Comparison of ENCODE assay signal across 17 cellular contexts in the genomic region with DNA sequence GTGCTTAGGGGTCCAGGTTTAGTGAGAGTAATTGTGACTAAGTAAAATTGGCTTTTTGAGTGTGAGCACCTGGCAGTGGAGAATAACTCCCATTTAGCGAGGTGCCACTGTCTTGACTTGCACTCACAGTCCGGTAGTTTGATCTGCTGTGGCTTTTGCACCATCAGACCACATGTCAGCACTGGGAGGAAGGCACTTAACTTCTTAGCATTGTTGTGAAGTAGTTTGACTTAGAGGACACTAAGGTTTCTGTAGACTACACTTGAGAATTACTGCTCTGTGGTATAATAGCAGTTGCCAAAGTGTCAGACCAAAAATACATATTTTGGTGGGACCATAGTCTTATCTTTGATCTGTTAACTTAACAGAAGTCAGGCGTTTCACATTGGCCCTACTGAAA.
"Had no signal": no experiment of that assay in that cellular context is flagged by ENCODE, and none has a peak within 500 bp of the region (broad histone marks: within the 10 kb centered on the region; RNA-seq: fewer than 3 reads in every experiment).

No MANE protein-coding gene starts in this region.

- ATAC-seq: foreskin keratinocyte, left cardiac atrium, lower lobe of right lung, right cardiac atrium had no signal

- H3K4me1 Mint-ChIP-seq: mesothelial cell of epicardium had no signal

- H3K27ac Mint-ChIP-seq: endodermal cell, memory B cell, mesothelial cell of epicardium, type B pancreatic cell had no signal

- H3K9me3 ChIP-seq: left ventricle myocardium inferior, lower lobe of right lung, neutrophil had no signal

- H3K4me1 ChIP-seq: foreskin keratinocyte, lower lobe of right lung had no signal

- H3K4me3 Mint-ChIP-seq: endodermal cell, memory B cell, mesothelial cell of epicardium, nephron progenitor cell, type B pancreatic cell had no signal

- H3K27ac ChIP-seq: foreskin keratinocyte, left ventricle myocardium inferior, lower lobe of right lung, neutrophil had no signal

- H3K9me3 Mint-ChIP-seq: endodermal cell, memory B cell, mesothelial cell of epicardium, nephron progenitor cell, type B pancreatic cell had no signal

- H3K27me3 Mint-ChIP-seq: memory B cell, type B pancreatic cell had no signal

- H3K4me3 ChIP-seq: left ventricle myocardium inferior, lower lobe of right lung had no signal

- H3K27me3 ChIP-seq: foreskin keratinocyte, neutrophil had no signal

- DNase-seq: dermis blood vessel endothelial cell; endodermal cell; erythroblast; foreskin keratinocyte; kidney; left cardiac atrium; left ventricle myocardium inferior; lower lobe of right lung; nephron progenitor cell; right cardiac atrium; small intestine; stimulated activated CD4-positive, alpha-beta T cell treated with anti-CD3 and anti-CD28 coated beads, Interleukin-12 subunit alpha, Interleukin-12 subunit beta, amount 100 ng/mL, for 4 hours; stimulated activated naive CD4-positive, alpha-beta T cell treated with Interleukin-2 at 50 U/mL for 16 hours had no signal
